Comparison of ENCODE assay signal across 8 cellular contexts in genomic region chr9:114592356-114592755, GRCh38. TPM values are rescaled to one million over a fixed set of nuclear protein-coding genes. Genes with fewer than 3 reads are reported as not detected.
A peak's percentile ranks its signal among the peaks of the same experiment; 100 is the strongest.
DNase-seq lines count a peak whose midpoint lies in the region; ATAC-seq and TF ChIP-seq lines count a peak whose summit lies in the region.

No MANE protein-coding gene starts in this region.

- TF ChIP-seq POLR2A in sigmoid colon (IDR thresholded peaks at IDR 0.05) = no peak

- H3K27me3 ChIP-seq in sigmoid colon = no peaks in the 10 kb centered on the region

- H3K27ac ChIP-seq in sigmoid colon = peak overlapping the region; percentile 13 to 90 (median 60)

- H3K4me3 ChIP-seq in sigmoid colon = no peak overlapping the region

- DNase-seq in activated gamma-delta T cell treated with Interleukin-2 at 50 U/mL for 16 hours (peak; percentile 55), activated gamma-delta T cell (lab: John Stamatoyannopoulos, UW) (no peak), endothelial cell (ENCODE audit: low spot score) (peak; percentile 33), sigmoid colon (no peak), NCI-H146 treated with DMSO at 0.1 percent for 48 hours (lab: John Stamatoyannopoulos, UW; ENCODE audit: unreplicated experiment) (no peak)
- DNase-seq in activated CD4-positive, alpha-beta T cell treated with anti-CD3 and anti-CD28 coated beads, Interleukin-2, amount 50 U/mL, for 48 hours = peak; percentile 29 to 51

- ATAC-seq in GM18520 (IDR thresholded peaks at IDR 0.05; ENCODE audit: unreplicated experiment) = no peak
- ATAC-seq in HG03520 (IDR thresholded peaks at IDR 0.05; ENCODE audit: unreplicated experiment) = no peak

- peaks cover 43% of the 10 kb centered on the region for H3K4me1 Mint-ChIP-seq in endothelial cell (ENCODE audit: unreplicated experiment)

- peaks cover 0 to 49% (median 48%) of the 10 kb centered on the region in 4 donors for H3K4me1 ChIP-seq in sigmoid colon

- no peak for TF ChIP-seq CTCF in endothelial cell (IDR thresholded peaks at IDR 0.05; ENCODE audit: unreplicated experiment)
- peak in 1 of 4 experiments; percentile 16 for TF ChIP-seq CTCF in sigmoid colon (IDR thresholded peaks at IDR 0.05)

- H3K36me3 Mint-ChIP-seq in endothelial cell (ENCODE audit: low read depth, unreplicated experiment) = peaks cover 30% of the 10 kb centered on the region

- TF ChIP-seq EP300 in sigmoid colon (IDR thresholded peaks at IDR 0.05) = no peak

- H3K27ac Mint-ChIP-seq in endothelial cell (ENCODE audit: unreplicated experiment) = peak overlapping the region; percentile 92

- intact Hi-C loops in sigmoid colon (cut with DNase I) = loop anchor here (10.0 kb wide), 1 partner anchor 1972 kb away; no protein-coding TSS in a partner anchor

- peaks cover 11% of the 10 kb centered on the region for H3K27me3 Mint-ChIP-seq in endothelial cell (ENCODE audit: unreplicated experiment)

- H3K36me3 ChIP-seq in sigmoid colon = peaks cover 2 to 47% (median 28%) of the 10 kb centered on the region in 4 donors

- WGBS in sigmoid colon, 2 donors = 23 to 58% methylated on average over 6 of the region's 6 CpGs

- H3K4me3 Mint-ChIP-seq in endothelial cell (ENCODE audit: unreplicated experiment) = no peak overlapping the region

- no peaks in the 10 kb centered on the region for H3K9me3 ChIP-seq in sigmoid colon

- no peaks in the 10 kb centered on the region for H3K9me3 Mint-ChIP-seq in endothelial cell (ENCODE audit: unreplicated experiment)

RNA-seq across cellular contexts. Expression of gene ATP6V1G1, which starts 4.8 kb away (rescaled TPM):
- 96.0 TPM for total RNA-seq in endothelial cell (ENCODE audit: unreplicated experiment)
- 100 to 1,000 TPM; 124 to 185 (median 155) TPM for total RNA-seq in sigmoid colon
- 100 to 1,000 TPM; 114 to 256 (median 236) TPM for polyA plus RNA-seq in sigmoid colon

RNA-seq across cellular contexts. Expression of gene TMEM268, which starts 18.7 kb away (rescaled TPM):
- total RNA-seq in endothelial cell (ENCODE audit: unreplicated experiment) = 1.6 TPM
- total RNA-seq in sigmoid colon = 10 to 100 TPM in 3 of 4 donors, 1 to 10 TPM in 1; 7.9 to 28.5 (median 10.3) TPM
- polyA plus RNA-seq in sigmoid colon = 1 to 10 TPM; 3.0 to 9.3 (median 3.0) TPM

Comparison
In these comparisons a context has a peak if more than half of its experiments do, and no peak if none do; other contexts are left out.
1. DNase-seq: peak in activated gamma-delta T cell treated with Interleukin-2 at 50 U/mL for 16 hours (single experiment), activated CD4-positive, alpha-beta T cell treated with anti-CD3 and anti-CD28 coated beads, Interleukin-2, amount 50 U/mL, for 48 hours (2 of 2) and endothelial cell (single experiment); none in activated gamma-delta T cell (single experiment), sigmoid colon (single experiment) and NCI-H146 treated with DMSO at 0.1 percent for 48 hours (single experiment).